17 cellular contexts compared by ENCODE assay signal in the genomic region with DNA sequence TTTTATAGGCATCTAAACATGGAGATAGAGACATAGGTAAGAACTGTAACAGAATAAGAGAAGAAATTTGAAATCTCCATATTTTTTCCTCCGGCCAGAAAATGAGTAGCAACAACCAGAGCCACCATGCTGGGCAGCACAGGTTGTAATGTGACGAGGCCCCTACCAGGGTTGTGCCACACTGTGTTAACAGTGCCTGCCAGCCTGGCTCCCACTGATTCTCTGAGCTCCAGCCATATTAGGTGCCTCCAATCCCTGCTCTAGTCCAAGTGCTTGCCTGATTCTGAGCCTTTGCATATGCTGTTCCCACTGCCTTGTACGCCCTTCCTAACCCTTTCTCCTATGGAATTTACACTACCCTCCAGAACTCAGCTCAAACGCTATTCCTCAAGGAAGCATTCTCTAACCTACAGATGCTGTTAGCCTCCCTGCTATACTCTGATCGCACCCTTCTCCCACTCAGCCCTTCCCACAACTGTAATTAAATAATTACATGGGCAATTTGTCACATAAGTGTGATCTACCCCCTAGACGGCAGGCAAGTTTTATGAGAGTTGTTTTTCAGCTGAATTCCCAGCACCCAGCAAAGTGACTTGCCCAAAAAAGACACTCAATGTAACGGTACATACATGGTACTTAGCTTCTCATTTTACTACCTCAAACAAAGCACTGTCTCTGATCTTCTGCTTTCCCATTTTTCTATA. TPM values are rescaled to one million over a fixed set of nuclear protein-coding genes. Genes with fewer than 3 reads are reported as not detected.
DNase-seq lines count a peak whose midpoint lies in the region; ATAC-seq and TF ChIP-seq lines count a peak whose summit lies in the region.
"Had no signal": no experiment of that assay in that cellular context is flagged by ENCODE, and none has a peak within 500 bp of the region (broad histone marks: within the 10 kb centered on the region; RNA-seq: fewer than 3 reads in every experiment).

No MANE protein-coding gene starts in this region.

- H3K4me1 ChIP-seq in fibroblast of lung (ENCODE audit: control insufficient read depth, extremely low read depth, insufficient read depth, low read length) (peaks cover 4% of the 10 kb centered on the region), sigmoid colon (peaks cover 0 to 35% (median 12%) of the 10 kb centered on the region in 4 donors)

- no peaks in the 10 kb centered on the region for H4K20me1 ChIP-seq in fibroblast of lung (ENCODE audit: control insufficient read depth, extremely low read depth, insufficient read depth, low read length)

- peak; percentile 6 for DNase-seq in DMS 273 treated with DMSO at 0.1 percent for 48 hours (lab: John Stamatoyannopoulos, UW)
- DNase-seq in NCI-H446 treated with DMSO at 0.1 percent for 48 hours (lab: John Stamatoyannopoulos, UW), result peak; percentile 43
- DNase-seq in fibroblast of lung (ENCODE audit: low read depth in 2 of 2), result no peak
- DNase-seq in sigmoid colon, result no peak
- no peak for DNase-seq in SW480 (ENCODE audit: low spot score)
- DNase-seq in occipital lobe (lab: John Stamatoyannopoulos, UW), result no peak
- no peak for DNase-seq in activated CD4-positive, alpha-beta T cell treated with anti-CD3 and anti-CD28 coated beads for 4 hours
- DNase-seq: activated CD4-positive, alpha-beta memory T cell treated with anti-CD3 and anti-CD28 coated beads, Interleukin-2, amount 10 ng/mL, durations not matched to agents 7 days and 5 days; dermis blood vessel endothelial cell; NCI-H1436; NCI-H774; nucleus accumbens; stomach; T1000 had no signal

- H3K36me3 ChIP-seq in fibroblast of lung (ENCODE audit: control insufficient read depth, insufficient read depth, low read length) (no peaks in the 10 kb centered on the region), sigmoid colon (no peaks in the 10 kb centered on the region)
- H3K36me3 ChIP-seq: stomach had no signal

- H2AFZ ChIP-seq in fibroblast of lung (ENCODE audit: low read length), result no peak overlapping the region

- no peaks in the 10 kb centered on the region for H3K79me2 ChIP-seq in fibroblast of lung (ENCODE audit: control insufficient read depth, insufficient read depth, low read length)

- intact Hi-C loops in sigmoid colon (cut with DNase I), result no loop called here

- H3K9me3 ChIP-seq in fibroblast of lung (ENCODE audit: control insufficient read depth, insufficient read depth, low read depth, low read length) (no peaks in the 10 kb centered on the region), sigmoid colon (no peaks in the 10 kb centered on the region)

- WGBS in sigmoid colon, 2 donors, result 82 to 87% methylated on average over 7 of the region's 7 CpGs

- TF ChIP-seq EP300 in sigmoid colon (IDR thresholded peaks at IDR 0.05), result no peak

- no peak for TF ChIP-seq POLR2A in sigmoid colon (IDR thresholded peaks at IDR 0.05)

- H3K27ac ChIP-seq in fibroblast of lung (ENCODE audit: insufficient read depth, low read length) (peak overlapping the region; percentile 81), sigmoid colon (peak overlapping the region; percentile 43 to 61 (median 52))

- H3K4me2 ChIP-seq in fibroblast of lung (ENCODE audit: extremely low read depth, insufficient read depth, low read length), result no peak overlapping the region

- H3K9ac ChIP-seq in fibroblast of lung (ENCODE audit: insufficient read depth, low read length), result no peak overlapping the region

- no peak for ATAC-seq in HG02798 (IDR thresholded peaks at IDR 0.05; ENCODE audit: poor library complexity, unreplicated experiment)
- ATAC-seq: HCT116, K562 had no signal

- H3K27me3 ChIP-seq in fibroblast of lung (ENCODE audit: control insufficient read depth, insufficient read depth, low read length) (no peaks in the 10 kb centered on the region), sigmoid colon (no peaks in the 10 kb centered on the region)
- H3K27me3 ChIP-seq: stomach had no signal

- H3K4me3 ChIP-seq in fibroblast of lung (replicated peaks in 1 of 4; ENCODE audit: control extremely low read depth in 1 of 4, insufficient read depth in 1 of 4, low read depth in 3 of 4, low read length in 4 of 4), result peak overlapping the region in 1 of 4 experiments; percentile 68
- H3K4me3 ChIP-seq in sigmoid colon, result no peak overlapping the region
- H3K4me3 ChIP-seq: K562, stomach had no signal

- TF ChIP-seq CTCF in fibroblast of lung (conservative IDR thresholded peaks at IDR 0.05 in 1 of 2, IDR thresholded peaks at IDR 0.05 in 1 of 2; ENCODE audit: low read depth in 1 of 2, low read length in 2 of 2), result peak in 1 of 2 donors; percentile 3
- no peak for TF ChIP-seq CTCF in sigmoid colon (IDR thresholded peaks at IDR 0.05)

RNA-seq across cellular contexts. Expression of gene STARD13, which starts 37.6 kb away (rescaled TPM):
- 16.2 and 44.6 TPM in 2 replicates for total RNA-seq in fibroblast of lung
- 22.0 and 25.2 TPM in 2 replicates for polyA plus RNA-seq in fibroblast of lung
- 19.6 and 23.0 TPM in 2 replicates for polyA plus RNA-seq in fibroblast of lung (2012)
- polyA minus RNA-seq in fibroblast of lung (ENCODE audit: low replicate concordance), result 38.8 and 44.0 TPM in 2 replicates
- 100 to 1,000 TPM in 1 of 4 donors, 10 to 100 TPM in 3; 66.7 to 102 (median 81.8) TPM for total RNA-seq in sigmoid colon
- 10 to 100 TPM in 1 of 3 donors, 1 to 10 TPM in 2; 3.7 to 14.1 (median 6.0) TPM for polyA plus RNA-seq in sigmoid colon
- total RNA-seq in occipital lobe, result 12.3 TPM
- polyA plus RNA-seq: K562 had no signal

Comparison
In these comparisons a context has a peak if more than half of its experiments do, and no peak if none do; other contexts are left out.
1. DNase-seq: peak in DMS 273 treated with DMSO at 0.1 percent for 48 hours (single experiment) and NCI-H446 treated with DMSO at 0.1 percent for 48 hours (single experiment); none in fibroblast of lung (0 of 2), sigmoid colon (single experiment), SW480 (single experiment), occipital lobe (single experiment) and activated CD4-positive, alpha-beta T cell treated with anti-CD3 and anti-CD28 coated beads for 4 hours (0 of 2).